In genomic region chr14:24371605-24372004, GRCh38 we compare ENCODE assay signal across 7 cellular contexts. TPM values are rescaled to one million over a fixed set of nuclear protein-coding genes. Genes with fewer than 3 reads are reported as not detected.
"Had no signal": no experiment of that assay in that cellular context is flagged by ENCODE, and none has a peak within 500 bp of the region (broad histone marks: within the 10 kb centered on the region; RNA-seq: fewer than 3 reads in every experiment).

No MANE protein-coding gene starts in this region.

RNA-seq across cellular contexts. Expression of gene NFATC4, which starts 3.6 kb away (rescaled TPM):
- total RNA-seq: activated CD8-positive, alpha-beta T cell treated with anti-CD3 and anti-CD28 coated beads, Interleukin-2, amount 10 ng/mL, durations not matched to agents 7 days and 5 days; activated naive CD8-positive, alpha-beta T cell treated with anti-CD3 and anti-CD28 coated beads, Interleukin-2, amount 10 ng/mL, durations not matched to agents 7 days and 5 days; T-helper 17 cell had no signal

RNA-seq across cellular contexts. Expression of gene NYNRIN, which starts 27.2 kb away (rescaled TPM):
- total RNA-seq: MCF 10A had no signal

RNA-seq across cellular contexts. Expression of gene RIPK3, which starts 31.8 kb away (rescaled TPM):
- total RNA-seq: IMR-90, LHCN-M2, MCF 10A, SK-MEL-5 had no signal

RNA-seq across cellular contexts. Expression of gene ADCY4, which starts 36.7 kb away (rescaled TPM):
- total RNA-seq: IMR-90, MCF 10A, SK-MEL-5 had no signal
- polyA plus RNA-seq: IMR-90 had no signal
